ENCODE assay signal across 12 cellular contexts in the genomic region with DNA sequence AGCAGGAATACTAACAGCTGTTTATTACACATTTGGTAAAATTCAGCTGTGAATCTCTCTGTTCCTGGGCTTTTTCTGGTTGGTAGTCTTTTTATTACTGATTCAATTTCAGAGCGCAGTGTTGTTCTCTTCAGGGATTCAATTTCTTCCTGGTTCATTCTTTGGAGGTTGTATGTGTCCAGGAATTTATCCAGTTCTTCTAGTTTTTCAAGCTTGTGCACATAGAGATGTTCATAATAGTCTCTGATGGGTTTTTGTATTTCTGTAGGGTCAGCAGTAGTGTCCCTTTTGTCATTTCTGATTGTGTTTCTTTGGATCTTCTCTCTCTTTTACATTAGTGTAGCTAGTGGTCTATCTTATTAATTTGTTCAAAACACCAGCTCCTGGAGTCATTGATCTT. TPM values are rescaled to one million over a fixed set of nuclear protein-coding genes. Genes with fewer than 3 reads are reported as not detected.
"Had no signal": no experiment of that assay in that cellular context is flagged by ENCODE, and none has a peak within 500 bp of the region (broad histone marks: within the 10 kb centered on the region; RNA-seq: fewer than 3 reads in every experiment).

No MANE protein-coding gene starts in this region.

- H3K36me3 Mint-ChIP-seq: IgD-negative memory B cell had no signal

- H3K4me3 Mint-ChIP-seq: IgD-negative memory B cell had no signal

- H3K27ac ChIP-seq: HL-60, KMS-11 had no signal

- H3K27ac Mint-ChIP-seq: IgD-negative memory B cell had no signal

- ATAC-seq: HepG2 had no signal

- H3K9me3 Mint-ChIP-seq: IgD-negative memory B cell had no signal

- DNase-seq: IMR-90, Karpas-422, Kasumi-1, KBM-7, KG1 had no signal

- H3K9ac ChIP-seq: KMS-11 had no signal

- H3K4me2 ChIP-seq: KMS-11 had no signal

- FAIRE-seq: HepG2, HTR-8/SVneo had no signal

RNA-seq across cellular contexts. Expression of a gene that starts 9.1 kb away (rescaled TPM):
- total RNA-seq: HepG2, HT-29, HT1080, IMR-90 had no signal
- polyA plus RNA-seq: HepG2, IgD-negative memory B cell, IMR-90 had no signal

RNA-seq across cellular contexts. Expression of a gene that starts 16.6 kb away (rescaled TPM):
- total RNA-seq: HepG2, HT-29, HT1080, IMR-90 had no signal
- polyA plus RNA-seq: HepG2, IgD-negative memory B cell, IMR-90 had no signal

RNA-seq across cellular contexts. Expression of a gene that starts 26.9 kb away (rescaled TPM):
- total RNA-seq: HepG2, HT-29, HT1080, IMR-90 had no signal
- polyA plus RNA-seq: HepG2, IgD-negative memory B cell, IMR-90 had no signal

RNA-seq across cellular contexts. Expression of a gene that starts 53.0 kb away (rescaled TPM):
- total RNA-seq: HepG2, HT-29, HT1080, IMR-90 had no signal
- polyA plus RNA-seq: HepG2, IgD-negative memory B cell, IMR-90 had no signal

RNA-seq across cellular contexts. Expression of a gene that starts 54.2 kb away (rescaled TPM):
- total RNA-seq: HepG2, HT-29, HT1080, IMR-90 had no signal
- polyA plus RNA-seq: HepG2, IgD-negative memory B cell, IMR-90 had no signal
